13 cellular contexts compared by ENCODE assay signal in the genomic region with DNA sequence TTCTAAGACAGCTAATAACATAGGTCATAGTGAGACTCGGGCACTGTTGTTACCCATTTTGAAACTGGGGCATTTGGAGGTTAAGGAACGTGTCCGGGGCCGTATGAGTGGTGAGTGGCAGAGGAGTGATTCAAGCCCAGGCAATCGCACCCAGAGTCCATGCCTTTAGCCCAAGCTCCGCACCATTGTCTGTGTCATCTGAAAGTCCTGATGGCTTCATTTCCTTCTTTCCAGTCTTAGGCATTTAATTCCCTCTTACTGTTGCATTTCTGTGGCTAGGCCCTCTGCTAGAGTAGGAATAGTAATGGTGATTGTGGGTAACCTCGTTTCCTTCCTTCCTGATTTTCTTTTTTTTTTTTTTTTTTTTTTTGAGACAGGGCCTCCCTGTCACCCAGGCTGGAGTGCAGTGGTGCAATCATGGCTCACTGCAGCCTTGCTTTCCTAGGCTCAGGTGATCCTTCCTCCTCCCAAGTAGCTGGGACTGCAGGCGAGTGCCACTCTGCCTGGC. TPM values are rescaled to one million over a fixed set of nuclear protein-coding genes. Genes with fewer than 3 reads are reported as not detected.
DNase-seq lines count a peak whose midpoint lies in the region; ATAC-seq and TF ChIP-seq lines count a peak whose summit lies in the region.
"Had no signal": no experiment of that assay in that cellular context is flagged by ENCODE, and none has a peak within 500 bp of the region (broad histone marks: within the 10 kb centered on the region; RNA-seq: fewer than 3 reads in every experiment).

No MANE protein-coding gene starts in this region.

- H3K9me1 ChIP-seq in IMR-90 (ENCODE audit: insufficient read depth, low read length), result peaks cover 21% of the 10 kb centered on the region

- POLR2A ChIA-PET in IMR-90 (lab: Charles Lee; ENCODE audit: unreplicated experiment), result no interaction called here

- no peak overlapping the region for H2BK120ac ChIP-seq in IMR-90 (ENCODE audit: low read depth, low read length)

- peak overlapping the region; percentile 75 for H3K4me2 ChIP-seq in BLaER1
- no peak overlapping the region for H3K4me2 ChIP-seq in IMR-90 (ENCODE audit: low read depth, low read length)

- H3K4me3 Mint-ChIP-seq in immature natural killer cell, result peak overlapping the region; percentile 50 to 76 (median 56)
- H3K4me3 Mint-ChIP-seq: CD4-positive, CD25-positive, alpha-beta regulatory T cell had no signal

- no peak overlapping the region for H3K4ac ChIP-seq in IMR-90 (ENCODE audit: low read depth, low read length)

- H3K9me3 Mint-ChIP-seq in immature natural killer cell, result no peaks in the 10 kb centered on the region

- ATAC-seq in IMR-90 (ENCODE audit: low read depth) (no peak), foreskin keratinocyte (no peak)

- no peak overlapping the region for H2AFZ ChIP-seq in IMR-90 (replicated peaks; ENCODE audit: low read length, poor library complexity)

- no peak overlapping the region for H4K5ac ChIP-seq in IMR-90 (ENCODE audit: low read depth, low read length)

- H3K36me3 ChIP-seq in BLaER1, result peaks cover 8% of the 10 kb centered on the region
- peaks cover under 1% of the 10 kb centered on the region; the same call in 1 of the 2 replicates for H3K36me3 ChIP-seq in IMR-90 (ENCODE audit: control insufficient read depth, insufficient read depth, low read length)

- TF ChIP-seq POLR2A in IMR-90 (IDR thresholded peaks at IDR 0.05; ENCODE audit: low read depth, low read length), result no peak

- intact Hi-C loops in IMR-90 (cut with micrococcal nuclease), result loop anchor here (5.0 to 10.0 kb wide), 2 partner anchors 55 to 348 kb away; no protein-coding TSS in a partner anchor

- peaks cover 0 to 8% (median 0%) of the 10 kb centered on the region in 3 donors for H3K36me3 Mint-ChIP-seq in immature natural killer cell

- H2AK9ac ChIP-seq in IMR-90 (replicated peaks; ENCODE audit: low read depth, low read length, poor library complexity), result no peak overlapping the region

- H3K56ac ChIP-seq in IMR-90 (ENCODE audit: extremely low read depth, insufficient read depth, low read length), result no peak overlapping the region

- TF ChIP-seq CTCF in IMR-90 (conservative IDR thresholded peaks at IDR 0.05; ENCODE audit: low read depth, low read length) (no peak), VCaP (conservative IDR thresholded peaks at IDR 0.05) (no peak), foreskin keratinocyte (conservative IDR thresholded peaks at IDR 0.05) (no peak)

- H3K9ac ChIP-seq in BLaER1 (no peak overlapping the region), IMR-90 (ENCODE audit: low read depth, low read length) (no peak overlapping the region)

- peak overlapping the region; percentile 62 for H2BK5ac ChIP-seq in IMR-90 (ENCODE audit: low read depth, low read length, poor library complexity, severe bottlenecking)

- no peak overlapping the region for H3K4me3 ChIP-seq in BLaER1
- no peak overlapping the region for H3K4me3 ChIP-seq in IMR-90 (ENCODE audit: insufficient read depth, low read depth, low read length)

- CTCF ChIA-PET in IMR-90 (lab: Yijun Ruan, JAX), result no interaction called here

- 0 out of 2 replicates have a peak overlapping the region, but pooled peaks have one; percentile 0 for H3K14ac ChIP-seq in IMR-90 (replicated peaks; ENCODE audit: low read depth, low read length)

- H3K4me1 Mint-ChIP-seq in immature natural killer cell, result peaks cover 46 to 62% of the 10 kb centered on the region in 2 donors

- peaks cover 0 to 5% (median 2%) of the 10 kb centered on the region in 3 donors for H3K27me3 Mint-ChIP-seq in immature natural killer cell (ENCODE audit: low read depth in 3 of 3)
- H3K27me3 Mint-ChIP-seq: CD4-positive, CD25-positive, alpha-beta regulatory T cell had no signal

- dilution Hi-C loops in IMR-90 (cut with HindIII; ENCODE audit: low sequenced_read_pairs, unreplicated experiment), result no loop called here

- BruUV-seq in IMR-90 (replicated peaks; lab: Mats Ljungman, UMichigan), result no TSS peak

- peak overlapping the region; percentile 52 to 84 (median 64) for H3K27ac Mint-ChIP-seq in immature natural killer cell
- H3K27ac Mint-ChIP-seq: CD4-positive, CD25-positive, alpha-beta regulatory T cell had no signal

- no peak overlapping the region for H3K27ac ChIP-seq in BLaER1
- no peak overlapping the region for H3K27ac ChIP-seq in IMR-90 (ENCODE audit: insufficient read depth, low read length)
- H3K27ac ChIP-seq in VCaP, result peak overlapping the region; percentile 91; the same call in 1 of the 2 replicates
- no peak overlapping the region for H3K27ac ChIP-seq in foreskin keratinocyte

- H3K4me1 ChIP-seq in BLaER1 (peaks cover 45% of the 10 kb centered on the region), IMR-90 (ENCODE audit: control insufficient read depth, insufficient read depth, low read length) (peaks cover 18% of the 10 kb centered on the region), foreskin keratinocyte (peaks cover 8% of the 10 kb centered on the region)

- H3K23ac ChIP-seq in IMR-90 (ENCODE audit: low read depth, low read length), result 0 out of 2 replicates have a peak overlapping the region, but pooled peaks have one; percentile 9

- DNase-seq in IMR-90 (peak; percentile 30), immature natural killer cell (peak in 2 of 3 donors; percentile 14 to 21), NCI-H446 (lab: John Stamatoyannopoulos, UW) (no peak), DMS79 (lab: John Stamatoyannopoulos, UW) (no peak), NCI-H1048 (lab: John Stamatoyannopoulos, UW) (no peak), foreskin keratinocyte (no peak)
- DNase-seq: KG1; NCI-H69; stimulated activated CD4-positive, alpha-beta T cell treated with anti-CD3 and anti-CD28 coated beads, Interleukin-1b, Interleukin-23, amount 100 ng/mL, for 48 hours; T-helper 9 cell had no signal

- H3K9me3 ChIP-seq in BLaER1 (peaks cover 10% of the 10 kb centered on the region; the same call in 1 of the 2 replicates), IMR-90 (ENCODE audit: control insufficient read depth, insufficient read depth, low read length) (no peaks in the 10 kb centered on the region)

- H3K79me1 ChIP-seq in IMR-90 (ENCODE audit: low read depth in 1 of 2, low read length in 2 of 2), result peaks cover 3 to 17% of the 10 kb centered on the region in 2 experiments; a peak in 3 of 4 replicates

- no peak overlapping the region for H2BK15ac ChIP-seq in IMR-90 (ENCODE audit: low read depth, low read length)

- TF ChIP-seq RAD21 in IMR-90 (IDR thresholded peaks at IDR 0.05; ENCODE audit: low read length), result no peak

- peak overlapping the region; percentile 52; the same call in 1 of the 2 replicates for H2AK5ac ChIP-seq in IMR-90 (ENCODE audit: low read depth, low read length)

- H3K27me3 ChIP-seq in BLaER1 (no peaks in the 10 kb centered on the region), IMR-90 (ENCODE audit: control insufficient read depth, insufficient read depth, low read length) (no peaks in the 10 kb centered on the region), foreskin keratinocyte (no peaks in the 10 kb centered on the region)

- no peak overlapping the region for H4K91ac ChIP-seq in IMR-90 (ENCODE audit: insufficient read depth, low read depth, low read length)

- H3K18ac ChIP-seq in IMR-90 (ENCODE audit: low read depth, low read length), result no peak overlapping the region

- peak overlapping the region in 1 of 2 experiments; percentile 1; a peak in 1 of 4 replicates for H4K8ac ChIP-seq in IMR-90 (ENCODE audit: low read depth in 2 of 2, low read length in 2 of 2)

- 57% methylated on average over 1 of the region's 8 CpGs; no CpG with 5 or more reads in 1 of the 2 experiments for WGBS in IMR-90 (ENCODE audit: extremely low coverage in 2 of 2, insufficient read length in 1 of 2), 2 experiments

- in situ Hi-C loops in IMR-90 (cut with MboI; ENCODE audit: low sequenced_read_pairs), result no loop called here

- H4K20me1 ChIP-seq in BLaER1 (no peaks in the 10 kb centered on the region), IMR-90 (ENCODE audit: insufficient read depth, low read length) (no peaks in the 10 kb centered on the region)

- no peak overlapping the region for H2BK20ac ChIP-seq in IMR-90 (ENCODE audit: low read depth, low read length)

TF ChIP-seq in IMR-90, 13 proteins besides CTCF, POLR2A, EP300 and RAD21:
- no peak for TF ChIP-seq RFX5 (IDR thresholded peaks at IDR 0.05; ENCODE audit: low read depth, low read length)
- TF ChIP-seq, protein P1, sequence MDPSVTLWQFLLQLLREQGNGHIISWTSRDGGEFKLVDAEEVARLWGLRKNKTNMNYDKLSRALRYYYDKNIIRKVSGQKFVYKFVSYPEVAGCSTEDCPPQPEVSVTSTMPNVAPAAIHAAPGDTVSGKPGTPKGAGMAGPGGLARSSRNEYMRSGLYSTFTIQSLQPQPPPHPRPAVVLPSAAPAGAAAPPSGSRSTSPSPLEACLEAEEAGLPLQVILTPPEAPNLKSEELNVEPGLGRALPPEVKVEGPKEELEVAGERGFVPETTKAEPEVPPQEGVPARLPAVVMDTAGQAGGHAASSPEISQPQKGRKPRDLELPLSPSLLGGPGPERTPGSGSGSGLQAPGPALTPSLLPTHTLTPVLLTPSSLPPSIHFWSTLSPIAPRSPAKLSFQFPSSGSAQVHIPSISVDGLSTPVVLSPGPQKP (IDR thresholded peaks at IDR 0.05; ENCODE audit: borderline replicate concordance, low read depth, low read length), result no peak
- no peak for TF ChIP-seq SMC3 (IDR thresholded peaks at IDR 0.05; ENCODE audit: low read depth, low read length)

RNA-seq across cellular contexts. Expression of a gene that starts 49.8 kb away (rescaled TPM):
- 21.4 and 23.5 TPM in 2 replicates for total RNA-seq in IMR-90 (2012; rRNA removed)
- polyA plus RNA-seq in IMR-90 (2012; rRNA removed), result 37.3 and 39.6 TPM in 2 replicates
- polyA plus RNA-seq in IMR-90 (2012; cell fraction: cytosol; rRNA removed), result 29.3 and 37.4 TPM in 2 replicates
- 61.9 and 87.8 TPM in 2 replicates for polyA plus RNA-seq in IMR-90 (2012; cell fraction: nucleus; rRNA removed; ENCODE audit: low replicate concordance)
- 10 to 100 TPM; 30.3 to 53.8 (median 48.1) TPM for polyA plus RNA-seq in immature natural killer cell
- total RNA-seq in foreskin keratinocyte, result 28.9 and 34.3 TPM in 2 replicates
- 40.5 and 42.5 TPM in 2 replicates for polyA plus RNA-seq in foreskin keratinocyte

RNA-seq across cellular contexts. Expression of a gene that starts 56.6 kb away (rescaled TPM):
- 5.9 and 6.9 TPM in 2 replicates for total RNA-seq in IMR-90 (2012; rRNA removed)
- polyA plus RNA-seq in IMR-90 (2012; rRNA removed), result 6.0 and 8.3 TPM in 2 replicates
- 2.4 and 4.0 TPM in 2 replicates for polyA plus RNA-seq in IMR-90 (2012; cell fraction: cytosol; rRNA removed)
- polyA plus RNA-seq in IMR-90 (2012; cell fraction: nucleus; rRNA removed; ENCODE audit: low replicate concordance), result 6.0 and 8.0 TPM in 2 replicates
- 1 to 10 TPM; 1.9 to 7.0 (median 2.2) TPM for polyA plus RNA-seq in immature natural killer cell
- 9.2 and 11.2 TPM in 2 replicates for total RNA-seq in foreskin keratinocyte
- 4.3 and 5.0 TPM in 2 replicates for polyA plus RNA-seq in foreskin keratinocyte

Comparison
In these comparisons a context has a peak if more than half of its experiments do, and no peak if none do; other contexts are left out.
1. DNase-seq: peak in IMR-90 (single experiment) and immature natural killer cell (2 of 3); none in NCI-H446 (0 of 2), DMS79 (single experiment), NCI-H1048 (single experiment) and foreskin keratinocyte (0 of 2).